30 cellular contexts compared by ENCODE assay signal in the genomic region with DNA sequence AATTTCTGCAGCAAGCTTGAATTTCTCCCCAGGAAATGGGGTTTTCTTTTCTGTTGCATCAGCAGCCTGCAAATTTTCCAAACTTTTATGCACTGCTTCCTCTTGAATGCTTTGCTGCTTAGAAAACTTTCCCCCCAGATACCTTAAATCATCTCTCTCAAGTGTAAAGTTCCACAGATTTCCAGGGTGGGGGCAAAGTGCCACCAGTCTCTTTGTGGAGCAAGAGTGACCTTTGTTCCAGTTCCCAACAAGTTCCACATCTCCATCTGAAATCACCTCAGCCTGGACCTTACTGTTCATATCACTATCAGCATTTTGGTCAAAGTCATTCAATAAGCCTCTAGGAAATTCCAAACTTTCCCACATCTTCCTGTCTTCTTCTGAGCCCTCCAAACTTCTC.
"Had no signal": no experiment of that assay in that cellular context is flagged by ENCODE, and none has a peak within 500 bp of the region (broad histone marks: within the 10 kb centered on the region; RNA-seq: fewer than 3 reads in every experiment).

No MANE protein-coding gene starts in this region.

- H3K4me3 Mint-ChIP-seq: activated B cell treated with CpG ODN at 0.5 μM for 24 hours; activated CD8-positive, alpha-beta memory T cell treated with anti-CD3 and anti-CD28 coated beads, Interleukin-2, amount 10 ng/mL, durations not matched to agents 7 days and 5 days; activated CD8-positive, alpha-beta T cell treated with anti-CD3 and anti-CD28 coated beads, Interleukin-2, amount 10 ng/mL, durations not matched to agents 7 days and 5 days; activated naive CD8-positive, alpha-beta T cell treated with anti-CD3 and anti-CD28 coated beads for 36 hours; endodermal cell; nephron progenitor cell; stimulated activated memory B cell treated with anti-CD40 and anti-IgM and Interleukin-4, amounts not matched to agents 10 μg/mL and 1 μg/mL and 100 μg/mL, for 72 hours; stimulated activated naive CD8-positive, alpha-beta T cell treated with anti-CD3 and anti-CD28 coated beads, Interleukin-15, amount 100 ng/mL, for 72 hours; T-helper 2 cell treated with Interferon-gamma antibody and Interleukin-4, amounts not matched to agents 5 μg/mL and 100 μg/mL, for 36 hours; type B pancreatic cell had no signal

- H3K36me3 ChIP-seq: ascending aorta, esophagus muscularis mucosa, left lung, neutrophil, ovary, vagina had no signal

- H3K27ac Mint-ChIP-seq: activated B cell treated with CpG ODN at 0.5 μM for 24 hours; activated CD8-positive, alpha-beta memory T cell treated with anti-CD3 and anti-CD28 coated beads, Interleukin-2, amount 10 ng/mL, durations not matched to agents 7 days and 5 days; activated CD8-positive, alpha-beta T cell treated with anti-CD3 and anti-CD28 coated beads, Interleukin-2, amount 10 ng/mL, durations not matched to agents 7 days and 5 days; activated naive CD8-positive, alpha-beta T cell treated with anti-CD3 and anti-CD28 coated beads for 36 hours; activated T-helper 2 cell treated with anti-CD3 and anti-CD28 coated beads, Interferon-gamma antibody, Interleukin-2, Interleukin-4, amounts not matched to agents 10 μg/mL and 5 μg/mL and 100 μg/mL, durations not matched to agents 14 hours and 24 hours and 36 hours; endodermal cell; nephron progenitor cell; progenitor cell of endocrine pancreas; stimulated activated memory B cell treated with anti-CD40 and anti-IgM and Interleukin-4, amounts not matched to agents 10 μg/mL and 1 μg/mL and 100 μg/mL, for 72 hours; T-helper 2 cell treated with Interferon-gamma antibody and Interleukin-4, amounts not matched to agents 5 μg/mL and 100 μg/mL, for 36 hours; type B pancreatic cell had no signal

- H3K27me3 ChIP-seq: ascending aorta, esophagus muscularis mucosa, left lung, neutrophil, ovary, vagina had no signal

- H3K9me3 Mint-ChIP-seq: activated naive CD8-positive, alpha-beta T cell treated with anti-CD3 and anti-CD28 coated beads for 36 hours; activated T-helper 2 cell treated with anti-CD3 and anti-CD28 coated beads, Interferon-gamma antibody, Interleukin-2, Interleukin-4, amounts not matched to agents 10 μg/mL and 5 μg/mL and 100 μg/mL, durations not matched to agents 14 hours and 24 hours and 36 hours had no signal

- H3K36me3 Mint-ChIP-seq: activated CD8-positive, alpha-beta memory T cell treated with anti-CD3 and anti-CD28 coated beads, Interleukin-2, amount 10 ng/mL, durations not matched to agents 7 days and 5 days; activated naive CD8-positive, alpha-beta T cell treated with anti-CD3 and anti-CD28 coated beads for 36 hours; stimulated activated memory B cell treated with anti-CD40 and anti-IgM and Interleukin-4, amounts not matched to agents 10 μg/mL and 1 μg/mL and 100 μg/mL, for 72 hours had no signal

- H3K9me3 ChIP-seq: ascending aorta, esophagus muscularis mucosa, neutrophil, ovary, vagina had no signal

- H3K4me1 Mint-ChIP-seq: activated B cell treated with CpG ODN at 0.5 μM for 24 hours; activated CD8-positive, alpha-beta memory T cell treated with anti-CD3 and anti-CD28 coated beads, Interleukin-2, amount 10 ng/mL, durations not matched to agents 7 days and 5 days; activated naive CD8-positive, alpha-beta T cell treated with anti-CD3 and anti-CD28 coated beads for 36 hours; endodermal cell; nephron progenitor cell; stimulated activated memory B cell treated with anti-CD40 and anti-IgM and Interleukin-4, amounts not matched to agents 10 μg/mL and 1 μg/mL and 100 μg/mL, for 72 hours; stimulated activated naive CD8-positive, alpha-beta T cell treated with anti-CD3 and anti-CD28 coated beads, Interleukin-15, amount 100 ng/mL, for 72 hours had no signal

- FAIRE-seq: frontal cortex, islet of Langerhans had no signal

- H3K27me3 Mint-ChIP-seq: activated B cell treated with CpG ODN at 0.5 μM for 24 hours; activated CD8-positive, alpha-beta memory T cell treated with anti-CD3 and anti-CD28 coated beads, Interleukin-2, amount 10 ng/mL, durations not matched to agents 7 days and 5 days; activated naive CD8-positive, alpha-beta T cell treated with anti-CD3 and anti-CD28 coated beads for 36 hours; progenitor cell of endocrine pancreas; stimulated activated memory B cell treated with anti-CD40 and anti-IgM and Interleukin-4, amounts not matched to agents 10 μg/mL and 1 μg/mL and 100 μg/mL, for 72 hours; stimulated activated naive CD8-positive, alpha-beta T cell treated with anti-CD3 and anti-CD28 coated beads, Interleukin-15, amount 100 ng/mL, for 72 hours had no signal

- DNase-seq: activated B cell treated with CpG ODN at 0.5 μM for 24 hours; activated CD8-positive, alpha-beta memory T cell treated with anti-CD3 and anti-CD28 coated beads, Interleukin-2, amount 10 ng/mL, durations not matched to agents 7 days and 5 days; activated CD8-positive, alpha-beta T cell treated with anti-CD3 and anti-CD28 coated beads, Interleukin-2, amount 10 ng/mL, durations not matched to agents 7 days and 5 days; activated naive CD4-positive, alpha-beta T cell; activated naive CD8-positive, alpha-beta T cell treated with anti-CD3 and anti-CD28 coated beads for 36 hours; activated T-cell treated with anti-CD3 and anti-CD28 coated beads, Interleukin-2, amount 50 U/mL, for 48 hours; caudate nucleus; endodermal cell; left lung; nephron progenitor cell; ovary; retina; stimulated activated CD4-positive, alpha-beta T cell treated with anti-CD3 and anti-CD28 coated beads, Interleukin-4, amount 100 ng/mL, for 24 hours; stimulated activated naive CD8-positive, alpha-beta T cell treated with anti-CD3 and anti-CD28 coated beads, Interleukin-15, amount 100 ng/mL, for 72 hours; substantia nigra; T-helper 1 cell had no signal

- ATAC-seq: activated CD8-positive, alpha-beta memory T cell treated with anti-CD3 and anti-CD28 coated beads, Interleukin-2, amount 10 ng/mL, durations not matched to agents 7 days and 5 days; activated CD8-positive, alpha-beta T cell treated with anti-CD3 and anti-CD28 coated beads, Interleukin-2, amount 10 ng/mL, durations not matched to agents 7 days and 5 days; left lung; sciatic nerve; stimulated activated memory B cell treated with anti-CD40 and anti-IgM and Interleukin-4, amounts not matched to agents 10 μg/mL and 1 μg/mL and 100 μg/mL, for 72 hours; stimulated activated naive CD8-positive, alpha-beta T cell treated with anti-CD3 and anti-CD28 coated beads, Interleukin-15, amount 100 ng/mL, for 72 hours had no signal

- H3K4me3 ChIP-seq: ascending aorta, esophagus muscularis mucosa, left lung, lung, ovary, skin epidermis, vagina had no signal

- H3K4me1 ChIP-seq: left lung, vagina had no signal

- H3K27ac ChIP-seq: ascending aorta, esophagus muscularis mucosa, left lung, neutrophil, ovary, skin epidermis, vagina had no signal
